Comparison of ENCODE assay signal across 10 cellular contexts in the genomic region with DNA sequence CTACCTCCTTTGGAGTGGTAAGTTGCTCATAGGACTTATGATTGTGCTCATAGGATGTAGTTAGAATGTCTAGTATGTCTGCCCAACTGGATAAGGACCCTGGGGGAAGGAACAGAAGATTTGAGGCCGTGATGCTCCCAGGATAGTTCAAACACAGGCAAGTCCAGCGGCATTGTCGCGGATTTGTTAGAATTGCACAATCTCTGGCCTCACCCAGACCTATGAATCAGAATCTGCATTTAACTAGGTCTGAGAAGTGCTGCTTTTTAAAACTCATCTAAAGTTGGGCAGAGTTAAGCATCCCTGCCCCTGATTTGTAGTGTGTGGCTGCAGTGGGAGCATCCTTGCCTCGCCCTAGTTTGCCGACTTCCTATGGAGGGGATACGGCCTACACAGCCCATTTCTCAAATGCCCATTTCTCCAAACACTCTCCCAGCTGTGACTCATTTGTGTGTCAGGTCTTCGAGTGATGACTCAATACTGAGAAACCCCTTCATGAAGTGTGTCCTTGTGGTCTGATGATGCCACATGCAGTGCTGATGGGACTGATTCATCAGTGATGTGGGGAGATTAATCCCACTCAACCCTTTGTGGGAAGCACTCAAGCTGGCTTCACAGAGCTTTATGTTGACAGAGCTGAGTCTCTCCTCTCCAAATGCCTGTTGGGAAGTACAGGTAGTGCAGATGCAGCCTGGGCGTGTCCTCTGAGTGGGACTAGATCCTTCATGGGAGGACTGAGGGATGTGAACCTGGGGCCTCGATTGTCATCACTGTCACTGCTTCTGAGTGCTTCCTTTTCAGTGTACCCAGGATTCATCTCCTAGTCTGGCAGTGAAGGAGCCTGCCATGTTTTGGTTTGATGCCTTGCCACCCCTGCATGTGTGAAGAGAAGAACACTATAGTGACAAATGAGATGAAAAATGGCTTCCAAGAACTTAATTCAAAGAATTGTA. TPM values are rescaled to one million over a fixed set of nuclear protein-coding genes. Genes with fewer than 3 reads are reported as not detected.
DNase-seq lines count a peak whose midpoint lies in the region; ATAC-seq, FAIRE-seq and TF ChIP-seq lines count a peak whose summit lies in the region.
"Had no signal": no experiment of that assay in that cellular context is flagged by ENCODE, and none has a peak within 500 bp of the region (broad histone marks: within the 10 kb centered on the region; RNA-seq: fewer than 3 reads in every experiment).

No MANE protein-coding gene starts in this region.

- H3K27ac Mint-ChIP-seq in natural killer cell treated with Interleukin-12 subunit alpha and Interleukin-12 subunit beta and Interleukin-15 and Interleukin-18, amount 100 ng/mL, for 72 hours: no peak overlapping the region
- no peak overlapping the region for H3K27ac Mint-ChIP-seq in natural killer cell

- no peaks in the 10 kb centered on the region for H3K4me1 ChIP-seq in HAP-1

- in situ Hi-C loops in HAP-1 (cut with MboI; ENCODE audit: low sequenced_read_pairs): no loop called here

- ATAC-seq in natural killer cell treated with Interleukin-12 subunit alpha and Interleukin-12 subunit beta and Interleukin-15 and Interleukin-18, amount 100 ng/mL, for 72 hours: peak; percentile 88
- ATAC-seq in natural killer cell: no peak
- ATAC-seq in GM19035 (IDR thresholded peaks at IDR 0.05; ENCODE audit: unreplicated experiment): no peak

- H3K9me3 ChIP-seq in HAP-1: no peaks in the 10 kb centered on the region

- no peaks in the 10 kb centered on the region for H3K36me3 ChIP-seq in HAP-1 (replicated peaks)

- H3K4me3 Mint-ChIP-seq in natural killer cell treated with Interleukin-12 subunit alpha and Interleukin-12 subunit beta and Interleukin-15 and Interleukin-18, amount 100 ng/mL, for 72 hours: no peak overlapping the region
- H3K4me3 Mint-ChIP-seq in natural killer cell: no peak overlapping the region

- no peak for TF ChIP-seq CTCF in natural killer cell (IDR thresholded peaks at IDR 0.05)

- no peaks in the 10 kb centered on the region for H3K27me3 ChIP-seq in HAP-1 (ENCODE audit: low read depth)

- H3K27me3 Mint-ChIP-seq in natural killer cell treated with Interleukin-12 subunit alpha and Interleukin-12 subunit beta and Interleukin-15 and Interleukin-18, amount 100 ng/mL, for 72 hours: peaks cover 26 to 28% of the 10 kb centered on the region in 2 donors
- H3K27me3 Mint-ChIP-seq in natural killer cell (ENCODE audit: low read depth in 2 of 2): peaks cover 10 to 22% of the 10 kb centered on the region in 2 donors

- intact Hi-C loops in natural killer cell (cut with micrococcal nuclease): no loop called here

- H3K9me3 Mint-ChIP-seq in natural killer cell treated with Interleukin-12 subunit alpha and Interleukin-12 subunit beta and Interleukin-15 and Interleukin-18, amount 100 ng/mL, for 72 hours: no peaks in the 10 kb centered on the region
- H3K9me3 Mint-ChIP-seq in natural killer cell: no peaks in the 10 kb centered on the region

- no peaks in the 10 kb centered on the region for H3K36me3 Mint-ChIP-seq in natural killer cell treated with Interleukin-12 subunit alpha and Interleukin-12 subunit beta and Interleukin-15 and Interleukin-18, amount 100 ng/mL, for 72 hours
- H3K36me3 Mint-ChIP-seq in natural killer cell: no peaks in the 10 kb centered on the region

- H3K4me1 Mint-ChIP-seq in natural killer cell treated with Interleukin-12 subunit alpha and Interleukin-12 subunit beta and Interleukin-15 and Interleukin-18, amount 100 ng/mL, for 72 hours (ENCODE audit: low read depth in 2 of 2): peaks cover 8% of the 10 kb centered on the region in 2 donors
- H3K4me1 Mint-ChIP-seq in natural killer cell: no peaks in the 10 kb centered on the region

- DNase-seq in natural killer cell treated with Interleukin-12 subunit alpha and Interleukin-12 subunit beta and Interleukin-15 and Interleukin-18, amount 100 ng/mL, for 72 hours (ENCODE audit: low spot score): no peak
- DNase-seq in natural killer cell: no peak
- DNase-seq in T1000 (lab: John Stamatoyannopoulos, UW): peak; percentile 73
- peak; percentile 93 for DNase-seq in glomerular visceral epithelial cell (ENCODE audit: extremely low spot score)
- peak; percentile 82 for DNase-seq in urothelium cell line (ENCODE audit: low spot score)
- no peak for DNase-seq in HAP-1 (ENCODE audit: low spot score in 2 of 2)
- DNase-seq in middle frontal gyrus (ENCODE audit: extremely low spot score, low spot score): no peak
- DNase-seq: GF-D8 had no signal

- peak; percentile 85 for FAIRE-seq in urothelium cell line (lab: Jason Lieb, UNC)

- no peak overlapping the region for H3K4me3 ChIP-seq in HAP-1
- H3K4me3 ChIP-seq: skin epidermis had no signal

RNA-seq across cellular contexts. Expression of a gene that starts 18.7 kb away (rescaled TPM):
- total RNA-seq in natural killer cell treated with Interleukin-12 subunit alpha and Interleukin-12 subunit beta and Interleukin-15 and Interleukin-18, amount 100 ng/mL, for 72 hours: not detected
- not detected for total RNA-seq in natural killer cell

Comparison
In these comparisons a context has a peak if more than half of its experiments do, and no peak if none do; other contexts are left out.
1. ATAC-seq: peak in natural killer cell treated with Interleukin-12 subunit alpha and Interleukin-12 subunit beta and Interleukin-15 and Interleukin-18, amount 100 ng/mL, for 72 hours (2 of 2); none in natural killer cell (0 of 3) and GM19035 (single experiment).
2. DNase-seq: peak in T1000 (single experiment), glomerular visceral epithelial cell (single experiment) and urothelium cell line (single experiment); none in natural killer cell treated with Interleukin-12 subunit alpha and Interleukin-12 subunit beta and Interleukin-15 and Interleukin-18, amount 100 ng/mL, for 72 hours (single experiment), natural killer cell (single experiment), HAP-1 (0 of 2) and middle frontal gyrus (single experiment).